26 cellular contexts compared by ENCODE assay signal in the genomic region with DNA sequence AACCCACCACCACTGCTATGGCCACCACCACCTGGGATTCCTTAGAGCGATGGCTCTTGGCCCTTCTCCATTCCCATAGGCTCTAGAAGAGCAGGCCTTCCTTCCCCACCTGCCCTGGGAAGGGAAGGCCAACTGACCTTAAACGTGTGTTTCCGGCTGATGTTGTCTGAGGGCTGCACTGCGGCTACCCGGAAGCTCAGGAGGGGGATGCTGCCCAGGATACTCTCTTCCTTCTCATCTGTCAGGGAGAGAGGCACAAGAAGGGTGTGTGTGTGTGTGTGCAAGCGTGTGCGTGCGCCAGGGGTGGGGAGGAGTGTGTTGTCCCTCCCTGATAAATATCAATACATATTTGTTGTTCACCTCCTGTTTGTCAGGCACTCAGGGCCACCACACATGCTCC. TPM values are rescaled to one million over a fixed set of nuclear protein-coding genes. Genes with fewer than 3 reads are reported as not detected.
DNase-seq lines count a peak whose midpoint lies in the region; ATAC-seq, FAIRE-seq and TF ChIP-seq lines count a peak whose summit lies in the region.
"Had no signal": no experiment of that assay in that cellular context is flagged by ENCODE, and none has a peak within 500 bp of the region (broad histone marks: within the 10 kb centered on the region; RNA-seq: fewer than 3 reads in every experiment).

No MANE protein-coding gene starts in this region.

- H3K4me1 ChIP-seq in liver (ENCODE audit: control insufficient read depth in 4 of 4, insufficient read depth in 4 of 4, low read length in 3 of 4) = peaks cover 31 to 83% (median 76%) of the 10 kb centered on the region in 4 donors
- H3K4me1 ChIP-seq in HepG2 (ENCODE audit: insufficient read depth, low read length) = peaks cover 47% of the 10 kb centered on the region
- peaks cover 10% of the 10 kb centered on the region for H3K4me1 ChIP-seq in neural progenitor cell

- H3K4me3 ChIP-seq in liver (ENCODE audit: low read depth in 1 of 3, low read length in 3 of 3) = no peak overlapping the region
- no peak overlapping the region for H3K4me3 ChIP-seq in HepG2 (replicated peaks in 1 of 3; ENCODE audit: insufficient read depth in 1 of 3, low read depth in 2 of 3, low read length in 3 of 3)
- H3K4me3 ChIP-seq in neural progenitor cell = no peak overlapping the region

- H3F3A ChIP-seq in neural progenitor cell (ENCODE audit: low read depth) = no peaks in the 10 kb centered on the region

- H3K27me3 Mint-ChIP-seq in neural progenitor cell (ENCODE audit: insufficient read depth, low read depth) (no peaks in the 10 kb centered on the region), type B pancreatic cell (no peaks in the 10 kb centered on the region), Calu3 (ENCODE audit: unreplicated experiment) (no peaks in the 10 kb centered on the region)
- H3K27me3 Mint-ChIP-seq: CD4-positive, alpha-beta T cell had no signal

- peaks cover 3 to 6% (median 4%) of the 10 kb centered on the region in 4 donors for H3K36me3 ChIP-seq in liver (ENCODE audit: control insufficient read depth in 4 of 4, insufficient read depth in 3 of 4, low read depth in 1 of 4, low read length in 3 of 4)
- H3K36me3 ChIP-seq in HepG2 (replicated peaks in 1 of 2; ENCODE audit: control insufficient read depth in 1 of 2, insufficient read depth in 2 of 2, low read length in 2 of 2) = peaks cover 7 to 30% of the 10 kb centered on the region in 2 experiments; a peak in 4 of 5 replicates
- H3K36me3 ChIP-seq in neural progenitor cell = no peaks in the 10 kb centered on the region

- 75% methylated on average over 8 of the region's 8 CpGs for WGBS in liver
- WGBS in HepG2 (ENCODE audit: low lambda C conversion rate) = 84% methylated on average over 7 of the region's 8 CpGs

- no peaks in the 10 kb centered on the region for H4K20me1 ChIP-seq in HepG2 (ENCODE audit: insufficient read depth, low read length)
- H4K20me1 ChIP-seq in neural progenitor cell (ENCODE audit: low read depth) = no peaks in the 10 kb centered on the region

- POLR2A ChIA-PET in HepG2 (lab: Yijun Ruan, JAX) = interaction anchor here (2.2 kb wide), 1 partner anchor 10 kb away, joined by 7 read pairs; no protein-coding TSS in a partner anchor
- POLR2A ChIA-PET in GM10248 (lab: Yijun Ruan, JAX) = no interaction called here

- H3K4me2 ChIP-seq in HepG2 (ENCODE audit: low read depth, low read length) (no peak overlapping the region), neural progenitor cell (no peak overlapping the region)

- no peak for TF ChIP-seq POLR2A in HepG2 (IDR thresholded peaks at IDR 0.05; ENCODE audit: insufficient read depth in 1 of 2, low read depth in 2 of 2, low read length in 2 of 2)

- H3K4me1 Mint-ChIP-seq in neural progenitor cell = peaks cover 36% of the 10 kb centered on the region
- H3K4me1 Mint-ChIP-seq in type B pancreatic cell (ENCODE audit: unreplicated experiment) = peaks cover 35% of the 10 kb centered on the region
- peaks cover 24% of the 10 kb centered on the region for H3K4me1 Mint-ChIP-seq in Calu3 (ENCODE audit: low read depth, unreplicated experiment)

- H3K9me3 ChIP-seq in liver (ENCODE audit: control insufficient read depth in 4 of 4, low read length in 3 of 4) = no peaks in the 10 kb centered on the region
- H3K9me3 ChIP-seq in HepG2 (ENCODE audit: low read length) = no peaks in the 10 kb centered on the region
- H3K9me3 ChIP-seq in neural progenitor cell (ENCODE audit: low read depth) = no peaks in the 10 kb centered on the region

- H3K27ac Mint-ChIP-seq in neural progenitor cell (peak overlapping the region; percentile 9), type B pancreatic cell (peak overlapping the region; percentile 10), Calu3 (ENCODE audit: unreplicated experiment) (no peak overlapping the region)
- H3K27ac Mint-ChIP-seq: CD4-positive, alpha-beta T cell had no signal

- no peak for ATAC-seq in HepG2
- ATAC-seq: Panc1 had no signal

- in situ Hi-C loops in HepG2 (cut with HindIII; ENCODE audit: extremely low pct_ligation_motif_present, low pct_unique_long_range_greater_than_20kb) = loop anchor here (5.0 kb wide), 1 partner anchor 97 kb away; no protein-coding TSS in a partner anchor

- DNase-seq in HepG2 (ENCODE audit: low spot score) (no peak), dermis microvascular lymphatic vessel endothelial cell (ENCODE audit: low read depth in 2 of 2) (peak; percentile 33 to 68), neural progenitor cell (ENCODE audit: low spot score) (no peak), type B pancreatic cell (ENCODE audit: extremely low spot score, unreplicated experiment) (no peak), NCI-H526 treated with DMSO at 0.1 percent for 48 hours (lab: John Stamatoyannopoulos, UW) (no peak), Calu3 (no peak), GM10248 (ENCODE audit: extremely low spot score) (no peak)
- DNase-seq: CD4-positive, alpha-beta T cell; COR-L47; DMS 273 treated with DMSO at 0.1 percent for 48 hours; DMS79; GDM1; Kasumi-1; MV-4-11; NCI-H1105 treated with DMSO at 0.1 percent for 48 hours; NCI-H2029 treated with DMSO at 0.1 percent for 48 hours; NCI-H446 treated with DMSO at 0.1 percent for 48 hours; NCI-H69; SHP77 had no signal

- H3K4me3 Mint-ChIP-seq in neural progenitor cell = no peak overlapping the region
- no peak overlapping the region for H3K4me3 Mint-ChIP-seq in type B pancreatic cell
- H3K4me3 Mint-ChIP-seq in Calu3 (ENCODE audit: low read depth, unreplicated experiment) = no peak overlapping the region
- H3K4me3 Mint-ChIP-seq: CD4-positive, alpha-beta T cell had no signal

- BruUV-seq in HepG2 (replicated peaks; lab: Mats Ljungman, UMichigan) = no TSS peak
- BruUV-seq in Calu3 (replicated peaks; lab: Mats Ljungman, UMichigan) = no TSS peak

- TF ChIP-seq CTCF in liver (IDR thresholded peaks at IDR 0.05; ENCODE audit: low read depth, low read length, missing input control) (no peak), HepG2 (CRISPR knock-in tag; IDR thresholded peaks at IDR 0.05) (no peak), neural progenitor cell (IDR thresholded peaks at IDR 0.05) (no peak), type B pancreatic cell (conservative IDR thresholded peaks at IDR 0.05) (no peak), Calu3 (IDR thresholded peaks at IDR 0.05; ENCODE audit: unreplicated experiment) (no peak), GM10248 (IDR thresholded peaks at IDR 0.05; ENCODE audit: control extremely low read depth, extremely low read depth, low read depth, missing control alignments) (no peak)

- H3K36me3 Mint-ChIP-seq in neural progenitor cell (peaks cover 36% of the 10 kb centered on the region), type B pancreatic cell (peaks cover 8% of the 10 kb centered on the region), Calu3 (ENCODE audit: insufficient read depth, unreplicated experiment) (peaks cover 40% of the 10 kb centered on the region)

- CTCF ChIA-PET in HepG2 (lab: Yijun Ruan, JAX; ENCODE audit: low intra/inter-chr PET ratio, low total read pairs) = no interaction called here
- CTCF ChIA-PET in Calu3 (lab: Charles Lee) = no interaction called here
- CTCF ChIA-PET in GM10248 (lab: Yijun Ruan, JAX) = interaction anchor here (2.6 kb wide), 1 partner anchor 10 kb away, joined by 8 read pairs; no protein-coding TSS in a partner anchor

- H3K9me3 Mint-ChIP-seq in neural progenitor cell (no peaks in the 10 kb centered on the region), type B pancreatic cell (no peaks in the 10 kb centered on the region), Calu3 (ENCODE audit: low read depth, unreplicated experiment) (no peaks in the 10 kb centered on the region)
- H3K9me3 Mint-ChIP-seq: CD4-positive, alpha-beta T cell had no signal

- intact Hi-C loops in HepG2 (cut with micrococcal nuclease; ENCODE audit: unreplicated experiment) = no loop called here
- intact Hi-C loops in Calu3 (cut with micrococcal nuclease; ENCODE audit: unreplicated experiment) = no loop called here

- H3K27ac ChIP-seq in liver (ENCODE audit: low read depth in 1 of 2, low read length in 2 of 2) (peak overlapping the region; percentile 11 to 68), HepG2 (ENCODE audit: extremely low read length, insufficient read depth, low read length) (no peak overlapping the region), neural progenitor cell (no peak overlapping the region)
- H3K27ac ChIP-seq: RWPE1 had no signal

- H3K27me3 ChIP-seq in liver (ENCODE audit: control insufficient read depth in 4 of 4, insufficient read depth in 4 of 4, low read length in 3 of 4) (no peaks in the 10 kb centered on the region), HepG2 (ENCODE audit: control insufficient read depth in 1 of 2, insufficient read depth in 2 of 2, low read length in 2 of 2) (no peaks in the 10 kb centered on the region), neural progenitor cell (no peaks in the 10 kb centered on the region)

- TF ChIP-seq RAD21 in liver (IDR thresholded peaks at IDR 0.05) (no peak), HepG2 (CRISPR knock-in tag; IDR thresholded peaks at IDR 0.05) (no peak)

- H2AFZ ChIP-seq in HepG2 (ENCODE audit: low read length) (no peak overlapping the region), neural progenitor cell (replicated peaks) (no peak overlapping the region)

- H3K9ac ChIP-seq in liver (ENCODE audit: low read depth in 1 of 2, low read length in 2 of 2) (no peak overlapping the region), HepG2 (ENCODE audit: insufficient read depth, low read depth, low read length) (no peak overlapping the region), neural progenitor cell (no peak overlapping the region)

- H3K79me2 ChIP-seq in HepG2 (ENCODE audit: insufficient read depth, low read length) (no peaks in the 10 kb centered on the region), neural progenitor cell (ENCODE audit: low read depth) (no peaks in the 10 kb centered on the region)

- no peak for FAIRE-seq in HepG2 (lab: Jason Lieb, UNC)
- FAIRE-seq: GM12891, H54 had no signal

- TF ChIP-seq EP300 in HepG2 (IDR thresholded peaks at IDR 0.05; ENCODE audit: low read depth in 2 of 2, low read length in 2 of 2) = no peak
- no peak for TF ChIP-seq EP300 in HepG2 (CRISPR knock-in tag; IDR thresholded peaks at IDR 0.05; ENCODE audit: borderline replicate concordance)

RNA-seq across cellular contexts. Expression of a gene that starts 51.0 kb away (rescaled TPM):
- total RNA-seq in liver = 10 to 100 TPM; 14.1 to 24.8 TPM
- 100 to 1,000 TPM in 1 of 2 donors, 10 to 100 TPM in 1; 80.6 to 103 TPM for polyA plus RNA-seq in liver
- 19.4 and 28.0 TPM in 2 replicates for total RNA-seq in HepG2 (2016; rRNA removed; fragmentation: Illumina TruSeq; extraction: Trizol)
- 29.6 and 30.2 TPM in 2 replicates for total RNA-seq in HepG2 (2016; cell fraction: cytosol; rRNA removed; fragmentation: Illumina TruSeq; extraction: Trizol; ENCODE audit: low read depth)
- total RNA-seq in HepG2 (2016; cell fraction: insoluble cytoplasmic fraction; rRNA removed; fragmentation: Illumina TruSeq; extraction: Trizol) = 19.8 and 27.6 TPM in 2 replicates
- total RNA-seq in HepG2 (2016; cell fraction: membrane; rRNA removed; fragmentation: Illumina TruSeq; extraction: Trizol) = 35.4 and 36.5 TPM in 2 replicates
- total RNA-seq in HepG2 (2016; cell fraction: nucleus; rRNA removed; fragmentation: Illumina TruSeq; extraction: Trizol) = 16.8 and 19.9 TPM in 2 replicates
- polyA plus RNA-seq in HepG2 (2011; rRNA removed) = 25.8 and 32.8 TPM in 2 replicates
- polyA plus RNA-seq in HepG2 (2011; cell fraction: cytosol; rRNA removed) = 35.0 and 36.4 TPM in 2 replicates
- polyA plus RNA-seq in HepG2 (2011; cell fraction: nucleus; rRNA removed) = 42.2 and 45.6 TPM in 2 replicates
- polyA plus RNA-seq in HepG2 (2012) = 26.5 and 27.0 TPM in 2 replicates
- 37.9 and 41.7 TPM in 2 replicates for polyA plus RNA-seq in HepG2 (2016; cell fraction: cytosol; fragmentation: Illumina TruSeq; extraction: Trizol; ENCODE audit: low read depth)
- polyA plus RNA-seq in HepG2 (2016; cell fraction: insoluble cytoplasmic fraction; fragmentation: Illumina TruSeq; extraction: Trizol; ENCODE audit: low read depth) = 21.1 and 24.0 TPM in 2 replicates
- polyA plus RNA-seq in HepG2 (2016; cell fraction: membrane; fragmentation: Illumina TruSeq; extraction: Trizol; ENCODE audit: low read depth) = 39.7 and 40.2 TPM in 2 replicates
- polyA plus RNA-seq in HepG2 (2016; cell fraction: nucleus; fragmentation: Illumina TruSeq; extraction: Trizol; ENCODE audit: insufficient read depth, low read depth) = 35.0 and 45.5 TPM in 2 replicates
- polyA minus RNA-seq in HepG2 (2011; rRNA and poly(A)+ RNA removed; ENCODE audit: low replicate concordance) = 37.1 TPM in 1 of 2 replicates, not detected in the other
- 13.6 and 16.0 TPM in 2 replicates for polyA minus RNA-seq in HepG2 (2011; cell fraction: cytosol; rRNA and poly(A)+ RNA removed)
- polyA minus RNA-seq in HepG2 (2011; cell fraction: nucleus; rRNA and poly(A)+ RNA removed) = 7.2 and 9.8 TPM in 2 replicates
- 0.13 TPM in 1 of 2 replicates, not detected in the other for total RNA-seq in dermis microvascular lymphatic vessel endothelial cell
- 1.2 TPM in 1 of 2 replicates, not detected in the other for total RNA-seq in neural progenitor cell (ENCODE audit: low replicate concordance)
- 7.0 and 9.7 TPM in 2 replicates for total RNA-seq in type B pancreatic cell (ENCODE audit: low replicate concordance)
- total RNA-seq in Calu3 (2022) = 3.5 and 5.6 TPM in 2 replicates
- total RNA-seq: A172, SK-MEL-5 had no signal

Comparison
In these comparisons a context has a peak if more than half of its experiments do, and no peak if none do; other contexts are left out.
1. H3K27ac ChIP-seq: peak in liver (2 of 2); none in HepG2 (single experiment) and neural progenitor cell (single experiment).
2. DNase-seq: peak in dermis microvascular lymphatic vessel endothelial cell (2 of 2); none in HepG2 (single experiment), neural progenitor cell (single experiment), type B pancreatic cell (single experiment), NCI-H526 treated with DMSO at 0.1 percent for 48 hours (single experiment), Calu3 (single experiment) and GM10248 (single experiment).